ENCODE assay signal across 9 cellular contexts in genomic region chr14:60251877-60252276, GRCh38. TPM values are rescaled to one million over a fixed set of nuclear protein-coding genes. Genes with fewer than 3 reads are reported as not detected.
DNase-seq lines count a peak whose midpoint lies in the region; ATAC-seq and TF ChIP-seq lines count a peak whose summit lies in the region.
"Had no signal": no experiment of that assay in that cellular context is flagged by ENCODE, and none has a peak within 500 bp of the region (broad histone marks: within the 10 kb centered on the region; RNA-seq: fewer than 3 reads in every experiment).

No MANE protein-coding gene starts in this region.

- peaks cover 67% of the 10 kb centered on the region for H3K4me1 Mint-ChIP-seq in activated naive CD8-positive, alpha-beta T cell treated with anti-CD3 and anti-CD28 coated beads, Interleukin-2, amount 50 U/mL, for 24 hours

- H3K4me3 ChIP-seq in heart right ventricle (peak overlapping the region in 6 of 10 donors; percentile 5 to 89 (median 80)), mesenchymal stem cell (ENCODE audit: insufficient read depth in 1 of 2, low read depth in 1 of 2, low read length in 2 of 2) (peak overlapping the region in 1 of 2 experiments; percentile 87), vagina (peak overlapping the region; percentile 11 to 69)

- H3K4ac ChIP-seq in mesenchymal stem cell (ENCODE audit: low read depth in 1 of 2, low read length in 2 of 2): no peak overlapping the region

- H3K9me3 ChIP-seq in heart right ventricle (no peaks in the 10 kb centered on the region), mesenchymal stem cell (ENCODE audit: control insufficient read depth, low read length) (no peaks in the 10 kb centered on the region), vagina (no peaks in the 10 kb centered on the region)

- H3K14ac ChIP-seq in mesenchymal stem cell (ENCODE audit: low read length in 2 of 2): no peak overlapping the region

- no peak overlapping the region for H2AK5ac ChIP-seq in mesenchymal stem cell (ENCODE audit: low read length, severe bottlenecking)

- peak overlapping the region; percentile 82 for H3K4me3 Mint-ChIP-seq in activated naive CD8-positive, alpha-beta T cell treated with anti-CD3 and anti-CD28 coated beads, Interleukin-2, amount 50 U/mL, for 24 hours

- H3K18ac ChIP-seq in mesenchymal stem cell (ENCODE audit: low read depth in 1 of 2, low read length in 2 of 2): no peak overlapping the region

- no peak overlapping the region for H2BK120ac ChIP-seq in mesenchymal stem cell (ENCODE audit: low read depth, low read length)

- H3K36me3 Mint-ChIP-seq in activated naive CD8-positive, alpha-beta T cell treated with anti-CD3 and anti-CD28 coated beads, Interleukin-2, amount 50 U/mL, for 24 hours (ENCODE audit: low read depth): peaks cover 9% of the 10 kb centered on the region

- no peak overlapping the region for H4K91ac ChIP-seq in mesenchymal stem cell (ENCODE audit: low read length)

- no peak overlapping the region for H2BK15ac ChIP-seq in mesenchymal stem cell (ENCODE audit: low read depth, poor library complexity, severe bottlenecking)

- 68 to 70% methylated on average over 1 of the region's 1 CpG for WGBS in heart right ventricle, 2 donors
- no CpG with 5 or more reads among the region's 1 CpG for WGBS in mesenchymal stem cell

- intact Hi-C loops in heart right ventricle (cut with DNase I): loop anchor here in 1 of 10 donors (5.0 kb wide), 1 partner anchor 160 kb away; the partner anchor contains the start of gene PCNX4
- intact Hi-C loops in Right ventricle myocardium inferior (cut with DNase I): loop anchor here (5.0 kb wide), 2 partner anchors 50 to 75 kb away; no protein-coding TSS in a partner anchor
- intact Hi-C loops in vagina (cut with DNase I): no loop called here

- H3K4me1 ChIP-seq in heart right ventricle: peaks cover 0 to 68% (median 57%) of the 10 kb centered on the region in 9 donors
- H3K4me1 ChIP-seq in mesenchymal stem cell (ENCODE audit: control insufficient read depth, insufficient read depth, low read depth, low read length): peaks cover 7% of the 10 kb centered on the region
- peaks cover 54% of the 10 kb centered on the region for H3K4me1 ChIP-seq in vagina

- no peak overlapping the region for H3K4me2 ChIP-seq in mesenchymal stem cell (ENCODE audit: low read length, poor library complexity, severe bottlenecking)

- no peak overlapping the region for H2BK5ac ChIP-seq in mesenchymal stem cell (ENCODE audit: low read depth, low read length, poor library complexity, severe bottlenecking)

- H3K36me3 ChIP-seq in heart right ventricle (no peaks in the 10 kb centered on the region), mesenchymal stem cell (ENCODE audit: control insufficient read depth in 1 of 2, insufficient read depth in 2 of 2, low read depth in 1 of 2, low read length in 2 of 2) (no peaks in the 10 kb centered on the region), vagina (no peaks in the 10 kb centered on the region)

- H3K27ac ChIP-seq in heart right ventricle: peak overlapping the region in 4 of 10 donors; percentile 0 to 100 (median 34)
- no peak overlapping the region for H3K27ac ChIP-seq in mesenchymal stem cell (ENCODE audit: low read length, poor library complexity, severe bottlenecking)
- no peak overlapping the region for H3K27ac ChIP-seq in vagina

- H3K27me3 ChIP-seq in heart right ventricle: no peaks in the 10 kb centered on the region
- no peaks in the 10 kb centered on the region for H3K27me3 ChIP-seq in mesenchymal stem cell (ENCODE audit: control insufficient read depth in 1 of 2, insufficient read depth in 1 of 2, low read length in 2 of 2)
- H3K27me3 ChIP-seq in vagina: no peaks in the 10 kb centered on the region

- no peaks in the 10 kb centered on the region for H3K79me1 ChIP-seq in mesenchymal stem cell (replicated peaks; ENCODE audit: low read length, poor library complexity, severe bottlenecking)

- no peaks in the 10 kb centered on the region for H3K9me3 Mint-ChIP-seq in activated naive CD8-positive, alpha-beta T cell treated with anti-CD3 and anti-CD28 coated beads, Interleukin-2, amount 50 U/mL, for 24 hours

- H3K27me3 Mint-ChIP-seq in activated naive CD8-positive, alpha-beta T cell treated with anti-CD3 and anti-CD28 coated beads, Interleukin-2, amount 50 U/mL, for 24 hours: no peaks in the 10 kb centered on the region

- no peak for TF ChIP-seq POLR2A in vagina (IDR thresholded peaks at IDR 0.05)

- H3K27ac Mint-ChIP-seq in activated naive CD8-positive, alpha-beta T cell treated with anti-CD3 and anti-CD28 coated beads, Interleukin-2, amount 50 U/mL, for 24 hours: no peak overlapping the region

- H3K23ac ChIP-seq in mesenchymal stem cell (ENCODE audit: low read length in 2 of 2): no peak overlapping the region

- H2AFZ ChIP-seq in mesenchymal stem cell (ENCODE audit: low read depth, low read length): no peak overlapping the region

- no peak overlapping the region for H2BK12ac ChIP-seq in mesenchymal stem cell (ENCODE audit: low read length in 2 of 2)

- TF ChIP-seq CTCF in heart right ventricle (IDR thresholded peaks at IDR 0.05) (no peak), vagina (IDR thresholded peaks at IDR 0.05) (no peak)

- no peak overlapping the region for H4K8ac ChIP-seq in mesenchymal stem cell (ENCODE audit: low read length)

- peak overlapping the region; percentile 93 for H3K9ac ChIP-seq in mesenchymal stem cell (ENCODE audit: low read length)

- DNase-seq in heart right ventricle (no peak), Right ventricle myocardium inferior (ENCODE audit: missing footprints) (no peak), mesenchymal stem cell (no peak), vagina (ENCODE audit: extremely low spot score in 2 of 2) (no peak), Ammon's horn (ENCODE audit: low spot score) (no peak), D341Med (ENCODE audit: low spot score) (no peak), amygdala (lab: John Stamatoyannopoulos, UW) (no peak)
- no peak for DNase-seq in activated naive CD8-positive, alpha-beta T cell treated with anti-CD3 and anti-CD28 coated beads, Interleukin-2, amount 50 U/mL, for 24 hours
- DNase-seq: COR-L47 had no signal

- ATAC-seq in heart right ventricle: no peak
- ATAC-seq in Right ventricle myocardium inferior: no peak
- ATAC-seq in activated naive CD8-positive, alpha-beta T cell treated with anti-CD3 and anti-CD28 coated beads, Interleukin-2, amount 50 U/mL, for 24 hours: no peak

RNA-seq across cellular contexts. Expression of gene PPM1A, which starts 2.9 kb away (rescaled TPM):
- total RNA-seq in heart right ventricle (100 to 1,000 TPM in 5 of 10 donors, 10 to 100 TPM in 5; 79.9 to 122 (median 101) TPM), Right ventricle myocardium inferior (119 TPM), vagina (33.9 TPM)
- 10 to 100 TPM; 27.0 to 29.0 TPM for polyA plus RNA-seq in heart right ventricle
- 27.2 TPM for polyA plus RNA-seq in mesenchymal stem cell (2013, experiment 1 of 2)
- 27.7 TPM for polyA plus RNA-seq in mesenchymal stem cell (2013, experiment 2 of 2)
